In the genomic region with DNA sequence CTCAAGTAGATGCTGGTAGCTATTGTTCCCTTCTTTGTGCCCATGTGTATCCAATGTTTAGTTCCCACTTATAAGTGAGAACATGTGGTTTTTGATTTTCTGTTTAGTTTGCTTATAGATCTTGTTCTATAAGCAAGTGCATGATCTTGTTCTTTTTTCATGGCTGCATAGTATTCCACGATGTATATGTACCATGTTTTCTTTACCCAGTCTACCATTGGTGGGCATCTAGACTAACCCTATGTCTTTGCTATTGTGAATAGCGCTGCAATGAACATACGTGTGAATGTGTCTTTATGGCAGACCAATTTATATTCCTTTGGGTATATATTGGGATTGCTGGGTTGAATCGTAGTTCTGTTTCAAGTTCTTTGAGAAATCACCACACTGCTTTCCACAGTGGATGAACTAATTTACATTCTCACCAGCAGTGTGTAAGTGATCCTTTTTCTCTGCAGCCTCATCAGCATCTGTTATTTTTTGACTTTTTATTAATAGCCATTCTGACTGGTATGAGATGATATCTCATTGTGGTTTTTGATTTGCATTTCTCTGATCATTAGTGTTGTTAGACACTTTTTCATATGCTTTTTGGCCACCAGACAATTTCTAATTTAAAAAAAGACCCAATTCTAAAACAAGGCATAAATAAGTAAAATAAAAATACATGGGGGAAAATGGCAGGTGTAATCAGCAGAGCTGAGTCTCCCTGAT, we compare ENCODE assay signal across 20 cellular contexts. TPM values are rescaled to one million over a fixed set of nuclear protein-coding genes. Genes with fewer than 3 reads are reported as not detected.
"Had no signal": no experiment of that assay in that cellular context is flagged by ENCODE, and none has a peak within 500 bp of the region (broad histone marks: within the 10 kb centered on the region; RNA-seq: fewer than 3 reads in every experiment).

No MANE protein-coding gene starts in this region.

- H3K4me3 Mint-ChIP-seq: natural killer cell; stimulated activated memory B cell treated with anti-CD40 and anti-IgM and Interleukin-4, amounts not matched to agents 10 μg/mL and 1 μg/mL and 100 μg/mL, for 72 hours; type B pancreatic cell had no signal

- DNase-seq: dorsolateral prefrontal cortex; effector CD4-positive, alpha-beta T cell; hypothalamus; left ventricle myocardium superior; lower lobe of right lung; natural killer cell; occipital lobe; ovary; posterior cingulate gyrus; psoas muscle; right cardiac atrium; sigmoid colon; stimulated activated CD4-positive, alpha-beta T cell treated with anti-CD3 and anti-CD28 coated beads, Interleukin-4, amount 100 ng/mL, for 4 hours; stimulated activated naive CD8-positive, alpha-beta T cell treated with anti-CD3 and anti-CD28 coated beads, Interleukin-15, Interleukin-2, amounts not matched to agents 100 U/mL and 50 U/mL, for 24 hours; substantia nigra; testis; tibial artery had no signal

- H3K4me3 ChIP-seq: dorsolateral prefrontal cortex, lower lobe of right lung, ovary, psoas muscle, sigmoid colon, testis, tibial artery had no signal

- H3K27ac Mint-ChIP-seq: natural killer cell; stimulated activated memory B cell treated with anti-CD40 and anti-IgM and Interleukin-4, amounts not matched to agents 10 μg/mL and 1 μg/mL and 100 μg/mL, for 72 hours; type B pancreatic cell had no signal

- H3K9me3 ChIP-seq: lower lobe of right lung, ovary, psoas muscle, testis, tibial artery had no signal

- H3K36me3 ChIP-seq: ovary, sigmoid colon, tibial artery had no signal

- H3K27ac ChIP-seq: lower lobe of right lung, ovary, psoas muscle, sigmoid colon, testis, tibial artery had no signal

- H3K27me3 ChIP-seq: dorsolateral prefrontal cortex, ovary, sigmoid colon, testis, tibial artery had no signal

- ATAC-seq: left ventricle myocardium superior; lower lobe of right lung; natural killer cell; psoas muscle; right cardiac atrium; stimulated activated memory B cell treated with anti-CD40 and anti-IgM and Interleukin-4, amounts not matched to agents 10 μg/mL and 1 μg/mL and 100 μg/mL, for 72 hours; stimulated activated naive CD8-positive, alpha-beta T cell treated with anti-CD3 and anti-CD28 coated beads, Interleukin-15, Interleukin-2, amounts not matched to agents 100 U/mL and 50 U/mL, for 24 hours had no signal

- H3K9me3 Mint-ChIP-seq: natural killer cell had no signal

- H3K36me3 Mint-ChIP-seq: natural killer cell; stimulated activated memory B cell treated with anti-CD40 and anti-IgM and Interleukin-4, amounts not matched to agents 10 μg/mL and 1 μg/mL and 100 μg/mL, for 72 hours had no signal

- H3K27me3 Mint-ChIP-seq: stimulated activated memory B cell treated with anti-CD40 and anti-IgM and Interleukin-4, amounts not matched to agents 10 μg/mL and 1 μg/mL and 100 μg/mL, for 72 hours; type B pancreatic cell had no signal

- H3K4me1 Mint-ChIP-seq: natural killer cell had no signal

- H3K4me1 ChIP-seq: psoas muscle, sigmoid colon, testis, tibial artery had no signal

RNA-seq across cellular contexts. Expression of a gene that starts 50.6 kb away (rescaled TPM):
- polyA plus RNA-seq: neural cell had no signal
